11 cellular contexts compared by ENCODE assay signal in genomic region chr9:119009253-119009652, GRCh38.
DNase-seq lines count a peak whose midpoint lies in the region; ATAC-seq and TF ChIP-seq lines count a peak whose summit lies in the region.
"Had no signal": no experiment of that assay in that cellular context is flagged by ENCODE, and none has a peak within 500 bp of the region (broad histone marks: within the 10 kb centered on the region; RNA-seq: fewer than 3 reads in every experiment).

No MANE protein-coding gene starts in this region.

- DNase-seq in DMS53 treated with DMSO at 0.1 percent for 48 hours (lab: John Stamatoyannopoulos, UW; ENCODE audit: unreplicated experiment) (peak; percentile 78), NCI-H2196 (lab: John Stamatoyannopoulos, UW; ENCODE audit: unreplicated experiment) (peak; percentile 83), cerebellar cortex (ENCODE audit: low spot score) (peak; percentile 95), osteoblast (ENCODE audit: insufficient read length, low spot score, missing footprints) (peak; percentile 68), T-cell (no peak), NCI-H187 (lab: John Stamatoyannopoulos, UW) (no peak), foreskin melanocyte (no peak)
- DNase-seq: NCI-H2227 treated with DMSO at 0.1 percent for 48 hours had no signal

- ATAC-seq in T-cell (replicated peaks in 1 of 4): no peak
- no peak for ATAC-seq in GM19023 (IDR thresholded peaks at IDR 0.05; ENCODE audit: unreplicated experiment)

- TF ChIP-seq CTCF in osteoblast (IDR thresholded peaks at IDR 0.05; ENCODE audit: extremely low read depth, low read depth, low read length): no peak

- no peaks in the 10 kb centered on the region for H4K20me1 ChIP-seq in osteoblast (ENCODE audit: insufficient read depth, low read length)

- peak overlapping the region; percentile 60 for H2AFZ ChIP-seq in osteoblast (ENCODE audit: low read length)

- POLR2A ChIA-PET in T-cell (lab: Charles Lee): no interaction called here

- CTCF ChIA-PET in T-cell (lab: Charles Lee): no interaction called here

- H3K27ac ChIP-seq in osteoblast (ENCODE audit: low read depth, low read length): no peak overlapping the region

- H3K79me2 ChIP-seq in osteoblast (ENCODE audit: insufficient read depth, low read length): no peaks in the 10 kb centered on the region

- peak overlapping the region; percentile 75 for H3K4me2 ChIP-seq in osteoblast (ENCODE audit: insufficient read depth, low read length)

- H3K27ac Mint-ChIP-seq in T-cell: no peak overlapping the region
- H3K27ac Mint-ChIP-seq: nephron had no signal

- H3K36me3 ChIP-seq in osteoblast (ENCODE audit: insufficient read depth, low read length): no peaks in the 10 kb centered on the region
- H3K36me3 ChIP-seq: upper lobe of left lung had no signal

- H3K36me3 Mint-ChIP-seq in T-cell: no peaks in the 10 kb centered on the region

- peaks cover 0 to 3% (median 0%) of the 10 kb centered on the region in 3 donors for H3K4me1 Mint-ChIP-seq in T-cell

- H3K4me1 ChIP-seq in osteoblast (ENCODE audit: insufficient read depth, low read length): peaks cover 11% of the 10 kb centered on the region

- no peaks in the 10 kb centered on the region for H3K27me3 Mint-ChIP-seq in T-cell

- peaks cover 0 to 16% (median 3%) of the 10 kb centered on the region in 3 donors for H3K9me3 Mint-ChIP-seq in T-cell
- H3K9me3 Mint-ChIP-seq: nephron had no signal

- no peaks in the 10 kb centered on the region for H3K27me3 ChIP-seq in osteoblast (ENCODE audit: insufficient read depth, low read length)
- H3K27me3 ChIP-seq: upper lobe of left lung had no signal

- H3K4me3 Mint-ChIP-seq in T-cell: no peak overlapping the region
- H3K4me3 Mint-ChIP-seq: nephron had no signal

- peak overlapping the region; percentile 59 for H3K4me3 ChIP-seq in osteoblast (ENCODE audit: insufficient read depth, low read length)
- H3K4me3 ChIP-seq: upper lobe of left lung had no signal

- no peaks in the 10 kb centered on the region for H3K9me3 ChIP-seq in osteoblast (ENCODE audit: low read depth, low read length)
- H3K9me3 ChIP-seq: upper lobe of left lung had no signal

Comparison
In these comparisons a context has a peak if more than half of its experiments do, and no peak if none do; other contexts are left out.
1. DNase-seq: peak in DMS53 treated with DMSO at 0.1 percent for 48 hours (single experiment), NCI-H2196 (single experiment), cerebellar cortex (single experiment) and osteoblast (single experiment); none in T-cell (0 of 34), NCI-H187 (0 of 2) and foreskin melanocyte (single experiment).